Comparison of ENCODE assay signal across 11 cellular contexts in the genomic region with DNA sequence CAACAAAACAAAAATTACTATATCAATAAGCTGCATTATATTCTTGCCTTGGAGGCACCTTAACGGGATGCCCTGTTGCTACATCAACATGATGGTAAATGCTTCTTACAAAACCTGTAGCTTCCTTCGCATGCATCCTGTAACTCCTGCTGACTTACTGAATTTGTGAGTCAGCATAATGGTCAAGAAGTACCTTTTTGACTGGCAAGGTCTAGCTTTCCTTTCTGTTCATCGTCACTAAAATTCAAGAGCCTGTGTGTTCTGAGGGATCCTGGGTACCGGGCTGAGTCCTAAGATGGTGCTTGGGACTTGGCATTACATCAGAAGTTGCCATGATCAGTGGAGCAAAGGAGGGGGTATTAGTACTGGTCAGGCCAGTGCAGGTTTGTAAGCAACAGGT. TPM values are rescaled to one million over a fixed set of nuclear protein-coding genes. Genes with fewer than 3 reads are reported as not detected.
DNase-seq lines count a peak whose midpoint lies in the region; ATAC-seq, FAIRE-seq and TF ChIP-seq lines count a peak whose summit lies in the region.
"Had no signal": no experiment of that assay in that cellular context is flagged by ENCODE, and none has a peak within 500 bp of the region (broad histone marks: within the 10 kb centered on the region; RNA-seq: fewer than 3 reads in every experiment).

No MANE protein-coding gene starts in this region.

- H3K27ac ChIP-seq in K562 (ENCODE audit: extremely low read depth, low read depth, low read length) (no peak overlapping the region), neutrophil (peak overlapping the region; percentile 87), pancreas (no peak overlapping the region)
- H3K27ac ChIP-seq: vagina had no signal

- H3K4me3 ChIP-seq in NB4 (ENCODE audit: low read depth, low read length), result no peak overlapping the region
- no peak overlapping the region for H3K4me3 ChIP-seq in K562
- peak overlapping the region; percentile 42 to 62 for H3K4me3 ChIP-seq in neutrophil (ENCODE audit: low read depth in 1 of 2, low read length in 1 of 2)
- no peak overlapping the region for H3K4me3 ChIP-seq in pancreas
- H3K4me3 ChIP-seq: vagina had no signal

- H3K9me3 Mint-ChIP-seq in activated CD4-positive, alpha-beta T cell treated with anti-CD3 and anti-CD28 coated beads for 36 hours (ENCODE audit: low read depth), result no peaks in the 10 kb centered on the region
- H3K9me3 Mint-ChIP-seq: dendritic cell treated with granulocyte-macrophage colony-stimulating factor and Interleukin-4, amounts not matched to agents 40 ng/mL and 50 ng/mL, for 4 days had no signal

- TF ChIP-seq CTCF in NB4 (IDR thresholded peaks at IDR 0.05; ENCODE audit: low read depth, low read length), result no peak
- no peak for TF ChIP-seq CTCF in K562 (IDR thresholded peaks at IDR 0.05 in 2 of 3, conservative IDR thresholded peaks at IDR 0.05 in 1 of 3; ENCODE audit: insufficient read depth in 2 of 3, low read depth in 1 of 3, low read length in 3 of 3)
- no peak for TF ChIP-seq CTCF in neutrophil (IDR thresholded peaks at IDR 0.05)
- no peak for TF ChIP-seq CTCF in pancreas (IDR thresholded peaks at IDR 0.05)

- no TSS peak for BruUV-seq in K562 (replicated peaks; lab: Mats Ljungman, UMichigan)

- H3K4me1 Mint-ChIP-seq in activated CD4-positive, alpha-beta T cell treated with anti-CD3 and anti-CD28 coated beads for 36 hours, result peaks cover 31% of the 10 kb centered on the region

- H3K27me3 Mint-ChIP-seq in activated CD4-positive, alpha-beta T cell treated with anti-CD3 and anti-CD28 coated beads for 36 hours, result no peaks in the 10 kb centered on the region

- no peaks in the 10 kb centered on the region for H3K27me3 ChIP-seq in K562 (ENCODE audit: control insufficient read depth in 2 of 2, insufficient read depth in 2 of 2, low read length in 2 of 2)
- no peaks in the 10 kb centered on the region for H3K27me3 ChIP-seq in neutrophil
- H3K27me3 ChIP-seq in pancreas, result no peaks in the 10 kb centered on the region
- H3K27me3 ChIP-seq: vagina had no signal

- peak overlapping the region; percentile 82 for H3K27ac Mint-ChIP-seq in activated CD4-positive, alpha-beta T cell treated with anti-CD3 and anti-CD28 coated beads for 36 hours
- H3K27ac Mint-ChIP-seq: dendritic cell treated with granulocyte-macrophage colony-stimulating factor and Interleukin-4, amounts not matched to agents 40 ng/mL and 50 ng/mL, for 4 days had no signal

- no peak overlapping the region for H2AFZ ChIP-seq in K562 (ENCODE audit: low read depth, low read length)

- H4K20me1 ChIP-seq in K562 (replicated peaks; ENCODE audit: control insufficient read depth, insufficient read depth, low read length), result peaks cover 15% of the 10 kb centered on the region

- TF ChIP-seq RAD21 in K562 (CRISPR knock-in tag; conservative IDR thresholded peaks at IDR 0.05 in 1 of 2, IDR thresholded peaks at IDR 0.05 in 1 of 2), result no peak

- FAIRE-seq in K562 (lab: Jason Lieb, UNC) (peak; percentile 37), pancreas (lab: Jason Lieb, UNC) (no peak)

- no peaks in the 10 kb centered on the region for H3K9me1 ChIP-seq in K562 (ENCODE audit: control insufficient read depth, insufficient read depth, low read length)

- CTCF ChIA-PET in activated CD4-positive, alpha-beta T cell treated with anti-CD3 and anti-CD28 coated beads for 36 hours (lab: Charles Lee), result interaction anchor here (0.6 to 2.0 kb wide), 8 partner anchors 9 to 195 kb away, joined by 3 to 13 read pairs (median 4); no protein-coding TSS in a partner anchor
- CTCF ChIA-PET in K562 (lab: Yijun Ruan, JAX; ENCODE audit: low intra/inter-chr PET ratio), result no interaction called here

- peak; percentile 21 for ATAC-seq in activated CD4-positive, alpha-beta T cell treated with anti-CD3 and anti-CD28 coated beads for 36 hours
- ATAC-seq in K562 (no peak), pancreas (no peak)

- TF ChIP-seq POLR2A in NB4 (IDR thresholded peaks at IDR 0.05; ENCODE audit: extremely low read depth, insufficient read length), result no peak
- no peak for TF ChIP-seq POLR2A in K562 (conservative IDR thresholded peaks at IDR 0.05)

- H3K9ac ChIP-seq in K562 (ENCODE audit: insufficient read depth in 1 of 2, low read depth in 2 of 2, low read length in 2 of 2), result no peak overlapping the region

- H3K4me1 ChIP-seq in K562 (replicated peaks in 1 of 2; ENCODE audit: control insufficient read depth in 2 of 2, insufficient read depth in 2 of 2, low read length in 2 of 2) (peaks cover 0 to 26% of the 10 kb centered on the region in 2 experiments; a peak in 2 of 5 replicates), neutrophil (ENCODE audit: control insufficient read depth in 1 of 2, insufficient read depth in 1 of 2, low read depth in 1 of 2, low read length in 1 of 2) (peaks cover 63 to 65% of the 10 kb centered on the region in 2 experiments), pancreas (peaks cover 0 to 10% (median 0%) of the 10 kb centered on the region in 3 donors)

- TF ChIP-seq EP300 in K562 (IDR thresholded peaks at IDR 0.05; ENCODE audit: low read length), result no peak

- intact Hi-C loops in activated CD4-positive, alpha-beta T cell treated with anti-CD3 and anti-CD28 coated beads for 36 hours (cut with DNase I, micrococcal nuclease), result loop anchor here in 1 of 2 experiments (10.0 kb wide), 1 partner anchor 137 kb away; no protein-coding TSS in a partner anchor
- intact Hi-C loops in K562 (cut with micrococcal nuclease), result no loop called here
- intact Hi-C loops in pancreas (cut with DNase I), result no loop called here

- no peak for DNase-seq in activated CD4-positive, alpha-beta T cell treated with anti-CD3 and anti-CD28 coated beads for 36 hours
- DNase-seq in activated CD4-positive, alpha-beta T cell treated with anti-CD3 and anti-CD28 coated beads for 1 hour, result no peak
- DNase-seq in NB4 (ENCODE audit: low read depth), result peak; percentile 16
- DNase-seq in K562 (ENCODE audit: extremely low read depth in 1 of 4, low spot score in 3 of 4), result no peak
- no peak for DNase-seq in pancreas
- no peak for DNase-seq in OCI-M2 (lab: John Stamatoyannopoulos, UW; ENCODE audit: unreplicated experiment)
- no peak for DNase-seq in AG20443 (ENCODE audit: low spot score)
- DNase-seq: stimulated activated naive CD4-positive, alpha-beta T cell had no signal

- H3K36me3 Mint-ChIP-seq in activated CD4-positive, alpha-beta T cell treated with anti-CD3 and anti-CD28 coated beads for 36 hours (ENCODE audit: low read depth), result peaks cover 26% of the 10 kb centered on the region

- peak overlapping the region; percentile 21 for H3K4me3 Mint-ChIP-seq in activated CD4-positive, alpha-beta T cell treated with anti-CD3 and anti-CD28 coated beads for 36 hours
- H3K4me3 Mint-ChIP-seq: dendritic cell treated with granulocyte-macrophage colony-stimulating factor and Interleukin-4, amounts not matched to agents 40 ng/mL and 50 ng/mL, for 4 days had no signal

- H3K36me3 ChIP-seq in K562 (ENCODE audit: control insufficient read depth, insufficient read depth, low read length), result no peaks in the 10 kb centered on the region
- H3K36me3 ChIP-seq in neutrophil, result no peaks in the 10 kb centered on the region
- no peaks in the 10 kb centered on the region for H3K36me3 ChIP-seq in pancreas
- H3K36me3 ChIP-seq: vagina had no signal

- 80% methylated on average over 4 of the region's 4 CpGs for WGBS in K562 (ENCODE audit: insufficient coverage, low coverage, missing lambda C conversion rate)
- 93 to 96% methylated on average over 4 of the region's 4 CpGs for WGBS in pancreas, 2 donors

- POLR2A ChIA-PET in activated CD4-positive, alpha-beta T cell treated with anti-CD3 and anti-CD28 coated beads for 36 hours (lab: Charles Lee), result interaction anchor here (0.6 kb wide), 1 partner anchor 28 kb away, joined by 6 read pairs; no protein-coding TSS in a partner anchor
- POLR2A ChIA-PET in K562 (lab: Yijun Ruan, JAX), result interaction anchor here (0.7 to 1.3 kb wide), 2 partner anchors 16 to 276 kb away, joined by 3 to 4 read pairs; no protein-coding TSS in a partner anchor

- H3K79me2 ChIP-seq in K562 (ENCODE audit: control insufficient read depth, insufficient read depth, low read length), result peaks cover 9% of the 10 kb centered on the region; the same call in 2 of the 3 replicates

- H3K9me3 ChIP-seq in K562 (replicated peaks; ENCODE audit: control insufficient read depth, insufficient read depth, low read depth, low read length) (no peaks in the 10 kb centered on the region), neutrophil (no peaks in the 10 kb centered on the region), pancreas (no peaks in the 10 kb centered on the region)
- H3K9me3 ChIP-seq: vagina had no signal

- in situ Hi-C loops in K562 (cut with MboI), result no loop called here

- no peak overlapping the region for H3K4me2 ChIP-seq in K562 (ENCODE audit: insufficient read depth, low read length)

TF ChIP-seq in K562, 482 proteins besides CTCF, POLR2A, EP300 and RAD21 (continues in another document):
- TF ChIP-seq ZNF316 (IDR thresholded peaks at IDR 0.05), result peak; percentile 76

RNA-seq across cellular contexts. Expression of a gene that starts 4.9 kb away (rescaled TPM):
- 100 to 1,000 TPM; 133 to 183 TPM for total RNA-seq in activated CD4-positive, alpha-beta T cell treated with anti-CD3 and anti-CD28 coated beads for 36 hours
- total RNA-seq in K562 (2011; cell fraction: chromatin; rRNA removed; ENCODE audit: low replicate concordance), result 25.5 and 39.0 TPM in 2 replicates
- total RNA-seq in K562 (2011; cell fraction: nucleolus; rRNA removed), result 19.2 and 20.8 TPM in 2 replicates
- 15.2 and 16.8 TPM in 2 replicates for total RNA-seq in K562 (2011; cell fraction: nucleoplasm; rRNA removed)
- 7.1 and 8.7 TPM in 2 replicates for total RNA-seq in K562 (2014; rRNA removed)
- total RNA-seq in K562 (2014; rRNA removed; fragmentation: Illumina TruSeq; extraction: Trizol), result 7.3 and 8.5 TPM in 2 replicates
- 7.8 and 8.5 TPM in 2 replicates for total RNA-seq in K562 (2015; rRNA removed; fragmentation: Illumina TruSeq; extraction: Trizol)
- 21.1 and 21.6 TPM in 2 replicates for total RNA-seq in K562 (2021)
- polyA plus RNA-seq in K562 (2011; rRNA removed), result 7.8 and 11.2 TPM in 2 replicates
- polyA plus RNA-seq in K562 (2011; cell fraction: cytosol; rRNA removed), result 8.6 and 13.1 TPM in 2 replicates
- 17.4 and 21.2 TPM in 2 replicates for polyA plus RNA-seq in K562 (2011; cell fraction: nucleus; rRNA removed)
- 9.6 and 10.0 TPM in 2 replicates for polyA plus RNA-seq in K562 (2012)
- 15.0 TPM in 2 replicates for polyA plus RNA-seq in K562 (2014; fragmentation: Illumina TruSeq; extraction: Trizol)
- under 1 TPM; 0.46 to 0.73 TPM for polyA plus RNA-seq in K562 (2014; fragmentation: Nextera tagmentation; extraction: Ambion mirVana)
- 8.4 and 10.4 TPM in 2 replicates for polyA plus RNA-seq in K562 (2014; rRNA removed)
- polyA minus RNA-seq in K562 (2011; rRNA and poly(A)+ RNA removed), result 9.6 and 9.7 TPM in 2 replicates
- polyA minus RNA-seq in K562 (2011; cell fraction: cytosol; rRNA and poly(A)+ RNA removed), result 5.0 TPM in 2 replicates
- 7.9 and 14.4 TPM in 2 replicates for polyA minus RNA-seq in K562 (2011; cell fraction: nucleus; rRNA and poly(A)+ RNA removed)
- 10 to 100 TPM; 10.0 to 28.4 (median 18.2) TPM for total RNA-seq in pancreas
- 10 to 100 TPM; 10.9 to 11.8 TPM for polyA plus RNA-seq in pancreas

Comparison
In these comparisons a context has a peak if more than half of its experiments do, and no peak if none do; other contexts are left out.
1. H3K4me3 ChIP-seq: peak in neutrophil (2 of 2); none in NB4 (single experiment), K562 (single experiment) and pancreas (0 of 4).